ENCODE assay signal across 1 cellular context in the genomic region with DNA sequence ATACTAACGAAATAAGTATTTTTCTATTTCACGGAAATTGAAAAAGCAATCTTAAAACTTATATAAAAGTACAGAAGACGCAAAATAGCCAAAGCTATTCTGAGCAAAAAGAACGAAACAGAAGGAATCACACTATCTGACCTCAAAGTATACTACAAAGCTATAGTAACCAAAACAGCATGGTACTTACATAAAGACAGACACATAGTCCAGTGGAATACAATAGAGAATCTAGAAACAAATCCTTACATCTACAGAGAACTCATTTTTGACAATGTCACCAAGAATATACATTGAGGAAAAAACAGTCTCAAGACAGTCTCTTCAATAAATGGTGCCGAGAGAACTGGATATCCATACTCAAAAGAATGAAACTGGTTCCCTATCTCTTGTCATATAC.
TF ChIP-seq lines count a peak whose summit lies in the region.

No MANE protein-coding gene starts in this region.

TF ChIP-seq in HEK293, 187 proteins besides CTCF, POLR2A, EP300 and RAD21 (continued from another document):
- TF ChIP-seq, protein P1, sequence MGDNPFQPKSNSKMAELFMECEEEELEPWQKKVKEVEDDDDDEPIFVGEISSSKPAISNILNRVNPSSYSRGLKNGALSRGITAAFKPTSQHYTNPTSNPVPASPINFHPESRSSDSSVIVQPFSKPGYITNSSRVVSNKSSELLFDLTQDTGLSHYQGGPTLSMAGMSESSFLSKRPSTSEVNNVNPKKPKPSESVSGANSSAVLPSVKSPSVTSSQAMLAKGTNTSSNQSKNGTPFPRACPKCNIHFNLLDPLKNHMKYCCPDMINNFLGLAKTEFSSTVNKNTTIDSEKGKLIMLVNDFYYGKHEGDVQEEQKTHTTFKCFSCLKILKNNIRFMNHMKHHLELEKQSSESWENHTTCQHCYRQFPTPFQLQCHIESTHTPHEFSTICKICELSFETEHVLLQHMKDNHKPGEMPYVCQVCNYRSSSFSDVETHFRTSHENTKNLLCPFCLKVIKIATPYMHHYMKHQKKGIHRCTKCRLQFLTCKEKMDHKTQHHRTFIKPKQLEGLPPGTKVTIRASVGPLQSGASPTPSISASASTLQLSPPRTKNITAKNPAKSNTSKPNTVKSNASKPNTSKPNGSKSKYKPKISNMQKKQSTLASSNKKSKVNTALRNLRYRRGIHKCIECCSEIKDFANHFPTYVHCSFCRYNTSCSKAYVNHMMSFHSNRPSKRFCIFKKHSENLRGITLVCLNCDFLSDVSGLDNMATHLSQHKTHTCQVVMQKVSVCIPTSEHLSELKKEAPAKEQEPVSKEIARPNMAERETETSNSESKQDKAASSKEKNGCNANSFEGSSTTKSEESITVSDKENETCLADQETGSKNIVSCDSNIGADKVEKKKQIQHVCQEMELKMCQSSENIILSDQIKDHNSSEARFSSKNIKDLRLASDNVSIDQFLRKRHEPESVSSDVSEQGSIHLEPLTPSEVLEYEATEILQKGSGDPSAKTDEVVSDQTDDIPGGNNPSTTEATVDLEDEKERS (tag by site-specific recombination; IDR thresholded peaks at IDR 0.05), result peak; percentile 90
- no peak for TF ChIP-seq ZNF621 (tag by site-specific recombination; IDR thresholded peaks at IDR 0.05)
